In the genomic region with DNA sequence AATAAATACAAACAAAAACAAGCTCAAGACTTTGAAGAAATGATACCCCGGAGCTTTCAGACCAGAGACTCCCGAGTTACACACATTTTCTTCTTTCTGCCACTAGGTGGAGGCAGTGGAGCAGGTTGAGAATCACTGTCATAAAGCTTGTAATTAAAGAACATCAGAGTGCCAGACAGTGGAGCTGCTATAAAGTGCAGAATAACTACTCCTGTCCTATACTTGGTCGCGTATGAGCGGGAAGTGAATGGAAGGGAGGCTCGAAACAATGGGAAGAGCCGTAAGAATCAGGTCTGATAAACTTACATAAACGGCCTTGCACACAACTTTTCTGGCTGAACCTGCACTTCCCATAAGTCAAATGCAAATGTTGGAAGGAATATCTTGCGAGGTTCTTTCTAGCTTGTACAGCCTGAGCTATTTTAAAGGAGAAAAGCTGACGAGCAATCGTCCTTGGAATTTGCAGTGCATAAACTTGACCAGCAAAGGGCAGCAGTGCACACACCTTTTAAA, we compare ENCODE assay signal across 8 cellular contexts.
A peak's percentile ranks its signal among the peaks of the same experiment; 100 is the strongest.
DNase-seq lines count a peak whose midpoint lies in the region; ATAC-seq and TF ChIP-seq lines count a peak whose summit lies in the region.

No MANE protein-coding gene starts in this region.

- no peaks in the 10 kb centered on the region for H3K36me3 Mint-ChIP-seq in CD8-positive, alpha-beta T cell
- no peaks in the 10 kb centered on the region for H3K36me3 Mint-ChIP-seq in nephron (ENCODE audit: low read depth)

- no peak overlapping the region for H3K4me3 Mint-ChIP-seq in CD8-positive, alpha-beta T cell
- no peak overlapping the region for H3K4me3 Mint-ChIP-seq in nephron

- POLR2A ChIA-PET in CD8-positive, alpha-beta T cell (lab: Charles Lee), result no interaction called here

- TF ChIP-seq EP300 in esophagus muscularis mucosa (IDR thresholded peaks at IDR 0.05), result no peak

- no peaks in the 10 kb centered on the region for H3K9me3 Mint-ChIP-seq in CD8-positive, alpha-beta T cell
- peaks cover 4% of the 10 kb centered on the region for H3K9me3 Mint-ChIP-seq in nephron

- TF ChIP-seq POLR2A in esophagus muscularis mucosa (IDR thresholded peaks at IDR 0.05; ENCODE audit: low read depth), result no peak

- no peaks in the 10 kb centered on the region for H3K36me3 ChIP-seq in CD8-positive, alpha-beta T cell (ENCODE audit: insufficient read depth, low read length)
- H3K36me3 ChIP-seq in esophagus muscularis mucosa, result no peaks in the 10 kb centered on the region

- no peak overlapping the region for H3K4me3 ChIP-seq in CD8-positive, alpha-beta T cell (ENCODE audit: low read depth, low read length)
- peak overlapping the region in 2 of 4 donors; percentile 10 to 24 for H3K4me3 ChIP-seq in esophagus muscularis mucosa

- no peaks in the 10 kb centered on the region for H3K4me1 ChIP-seq in CD8-positive, alpha-beta T cell (ENCODE audit: insufficient read depth, low read length)
- H3K4me1 ChIP-seq in esophagus muscularis mucosa, result peaks cover 0 to 7% (median 3%) of the 10 kb centered on the region in 4 donors

- H3K27me3 ChIP-seq in CD8-positive, alpha-beta T cell (ENCODE audit: insufficient read depth, low read length), result no peaks in the 10 kb centered on the region
- peaks cover 0 to 3% (median 0%) of the 10 kb centered on the region in 4 donors for H3K27me3 ChIP-seq in esophagus muscularis mucosa

- peaks cover 3% of the 10 kb centered on the region for H3K4me1 Mint-ChIP-seq in CD8-positive, alpha-beta T cell (ENCODE audit: low read depth)
- H3K4me1 Mint-ChIP-seq in nephron, result no peaks in the 10 kb centered on the region

- no peaks in the 10 kb centered on the region for H3K9me3 ChIP-seq in CD8-positive, alpha-beta T cell (ENCODE audit: low read length)
- H3K9me3 ChIP-seq in esophagus muscularis mucosa, result no peaks in the 10 kb centered on the region

- 3% methylated on average over 11 of the region's 11 CpGs for WGBS in esophagus muscularis mucosa

- CTCF ChIA-PET in CD8-positive, alpha-beta T cell (lab: Charles Lee), result interaction anchor here (0.7 to 1.9 kb wide), 22 partner anchors 9 to 156 kb away, joined by 3 to 19 read pairs (median 4); no protein-coding TSS in a partner anchor

- DNase-seq in CD8-positive, alpha-beta T cell, result peak in 2 of 7 experiments; percentile 22 to 29
- DNase-seq in NCI-H1105 (lab: John Stamatoyannopoulos, UW) (peak; percentile 50), T1000 (lab: John Stamatoyannopoulos, UW) (peak; percentile 10), esophagus muscularis mucosa (ENCODE audit: extremely low spot score) (no peak), cortex of kidney (lab: John Stamatoyannopoulos, UW) (no peak)

- peak; percentile 68 for TF ChIP-seq CTCF in CD8-positive, alpha-beta T cell (IDR thresholded peaks at IDR 0.05)
- peak; percentile 62 to 70 (median 67) for TF ChIP-seq CTCF in esophagus muscularis mucosa (IDR thresholded peaks at IDR 0.05)
- peak; percentile 46 to 55 (median 50) for TF ChIP-seq CTCF in nephron (IDR thresholded peaks at IDR 0.05; ENCODE audit: unreplicated experiment in 3 of 3)

- H3K27ac ChIP-seq in CD8-positive, alpha-beta T cell (ENCODE audit: low read depth, low read length), result no peak overlapping the region
- H3K27ac ChIP-seq in esophagus muscularis mucosa (replicated peaks in 1 of 4), result no peak overlapping the region

- no peaks in the 10 kb centered on the region for H3K27me3 Mint-ChIP-seq in CD8-positive, alpha-beta T cell (ENCODE audit: low read depth)
- H3K27me3 Mint-ChIP-seq in nephron (ENCODE audit: low read depth), result peaks cover 7% of the 10 kb centered on the region

- peak; percentile 62 for ATAC-seq in CD8-positive, alpha-beta T cell
- ATAC-seq in GM19463 (IDR thresholded peaks at IDR 0.05; ENCODE audit: unreplicated experiment) (peak; percentile 58), GM19395 (IDR thresholded peaks at IDR 0.05; ENCODE audit: unreplicated experiment) (no peak)

- H3K27ac Mint-ChIP-seq in CD8-positive, alpha-beta T cell, result no peak overlapping the region
- no peak overlapping the region for H3K27ac Mint-ChIP-seq in nephron

- intact Hi-C loops in CD8-positive, alpha-beta T cell (cut with DNase I, micrococcal nuclease), result loop anchor here in 1 of 2 experiments (1.0 kb wide), 1 partner anchor 140 kb away; no protein-coding TSS in a partner anchor
- intact Hi-C loops in esophagus muscularis mucosa (cut with DNase I), result no loop called here

Comparison
In these comparisons a context has a peak if more than half of its experiments do, and no peak if none do; other contexts are left out.
1. DNase-seq: peak in NCI-H1105 (single experiment) and T1000 (single experiment); none in esophagus muscularis mucosa (single experiment) and cortex of kidney (single experiment).
2. Peak in every context shown above with its lines, with median percentiles within 50 percentile points of each other: CTCF ChIP-seq.